18 cellular contexts compared by ENCODE assay signal in genomic region chr6:83114164-83114563, GRCh38. TPM values are rescaled to one million over a fixed set of nuclear protein-coding genes. Genes with fewer than 3 reads are reported as not detected.
DNase-seq lines count a peak whose midpoint lies in the region; ATAC-seq and TF ChIP-seq lines count a peak whose summit lies in the region.
"Had no signal": no experiment of that assay in that cellular context is flagged by ENCODE, and none has a peak within 500 bp of the region (broad histone marks: within the 10 kb centered on the region; RNA-seq: fewer than 3 reads in every experiment).

No MANE protein-coding gene starts in this region.

- ATAC-seq in GM21381 (IDR thresholded peaks at IDR 0.05; ENCODE audit: unreplicated experiment) (no peak), HG03432 (IDR thresholded peaks at IDR 0.05; ENCODE audit: unreplicated experiment) (no peak)
- ATAC-seq: T-helper 17 cell had no signal

- H3K4me3 Mint-ChIP-seq in HFFc6 = no peak overlapping the region; the same call in 1 of the 2 replicates
- H3K4me3 Mint-ChIP-seq: activated naive CD4-positive, alpha-beta T cell treated with anti-CD3 and anti-CD28 coated beads, Interleukin-2, amount 10 ng/mL, durations not matched to agents 7 days and 5 days; neural progenitor cell; T-helper 17 cell had no signal

- H3K27me3 Mint-ChIP-seq in HFFc6 (ENCODE audit: insufficient read depth) = no peaks in the 10 kb centered on the region
- H3K27me3 Mint-ChIP-seq: activated naive CD4-positive, alpha-beta T cell treated with anti-CD3 and anti-CD28 coated beads, Interleukin-2, amount 10 ng/mL, durations not matched to agents 7 days and 5 days; T-helper 17 cell had no signal

- H3K27ac Mint-ChIP-seq in HFFc6 = peak overlapping the region; percentile 14
- H3K27ac Mint-ChIP-seq: activated naive CD4-positive, alpha-beta T cell treated with anti-CD3 and anti-CD28 coated beads, Interleukin-2, amount 10 ng/mL, durations not matched to agents 7 days and 5 days; neural progenitor cell; T-helper 17 cell had no signal

- no peak for TF ChIP-seq CTCF in HFFc6 (IDR thresholded peaks at IDR 0.05)

- peaks cover 4% of the 10 kb centered on the region; the same call in 1 of the 2 replicates for H3K36me3 Mint-ChIP-seq in HFFc6 (ENCODE audit: low read depth)

- DNase-seq in COLO829 (ENCODE audit: low spot score) (peak; percentile 36), HFFc6 (peak; percentile 28), astrocyte of the hippocampus (ENCODE audit: low read depth, low spot score) (peak; percentile 5), foreskin melanocyte (peak; percentile 64), pons (ENCODE audit: low spot score) (no peak), retina (no peak)
- DNase-seq: activated CD4-positive, alpha-beta T cell treated with anti-CD3 and anti-CD28 coated beads, Interleukin-2, amount 50 U/mL, for 4 hours; activated naive CD4-positive, alpha-beta T cell treated with anti-CD3 and anti-CD28 coated beads, Interleukin-2, amount 10 ng/mL, durations not matched to agents 7 days and 5 days; activated T-cell treated with anti-CD3 and anti-CD28 coated beads for 4 hours; cortex of kidney; DMS53; left cardiac atrium; NCI-H526; T-helper 17 cell; testis had no signal

- H3K4me1 Mint-ChIP-seq in HFFc6 (ENCODE audit: low read depth) = peaks cover 27% of the 10 kb centered on the region
- H3K4me1 Mint-ChIP-seq: activated naive CD4-positive, alpha-beta T cell treated with anti-CD3 and anti-CD28 coated beads, Interleukin-2, amount 10 ng/mL, durations not matched to agents 7 days and 5 days; T-helper 17 cell had no signal

- H3K9me3 Mint-ChIP-seq in HFFc6 = no peaks in the 10 kb centered on the region
- H3K9me3 Mint-ChIP-seq: activated naive CD4-positive, alpha-beta T cell treated with anti-CD3 and anti-CD28 coated beads, Interleukin-2, amount 10 ng/mL, durations not matched to agents 7 days and 5 days; neural progenitor cell had no signal

RNA-seq across cellular contexts. Expression of gene DOP1A, which starts 46.7 kb away (rescaled TPM):
- total RNA-seq in HFFc6 (2021; fragmentation: NEBNext Ultra II Directional; extraction: Animal tissue kit (Norgen Biotek cat#: 25700)) = 10 to 100 TPM in 5 of 6 experiments, 1 to 10 TPM in 1; 9.5 to 15.4 (median 13.2) TPM

RNA-seq across cellular contexts. Expression of gene UBE3D, which starts 48.5 kb away (rescaled TPM):
- total RNA-seq in HFFc6 (2021; fragmentation: NEBNext Ultra II Directional; extraction: Animal tissue kit (Norgen Biotek cat#: 25700)) = 1 to 10 TPM; 2.7 to 7.0 (median 3.8) TPM

Comparison
In these comparisons a context has a peak if more than half of its experiments do, and no peak if none do; other contexts are left out.
1. DNase-seq: peak in COLO829 (single experiment), HFFc6 (single experiment), astrocyte of the hippocampus (single experiment) and foreskin melanocyte (single experiment); none in pons (single experiment) and retina (single experiment).